1 cellular context compared by ENCODE assay signal in the genomic region with DNA sequence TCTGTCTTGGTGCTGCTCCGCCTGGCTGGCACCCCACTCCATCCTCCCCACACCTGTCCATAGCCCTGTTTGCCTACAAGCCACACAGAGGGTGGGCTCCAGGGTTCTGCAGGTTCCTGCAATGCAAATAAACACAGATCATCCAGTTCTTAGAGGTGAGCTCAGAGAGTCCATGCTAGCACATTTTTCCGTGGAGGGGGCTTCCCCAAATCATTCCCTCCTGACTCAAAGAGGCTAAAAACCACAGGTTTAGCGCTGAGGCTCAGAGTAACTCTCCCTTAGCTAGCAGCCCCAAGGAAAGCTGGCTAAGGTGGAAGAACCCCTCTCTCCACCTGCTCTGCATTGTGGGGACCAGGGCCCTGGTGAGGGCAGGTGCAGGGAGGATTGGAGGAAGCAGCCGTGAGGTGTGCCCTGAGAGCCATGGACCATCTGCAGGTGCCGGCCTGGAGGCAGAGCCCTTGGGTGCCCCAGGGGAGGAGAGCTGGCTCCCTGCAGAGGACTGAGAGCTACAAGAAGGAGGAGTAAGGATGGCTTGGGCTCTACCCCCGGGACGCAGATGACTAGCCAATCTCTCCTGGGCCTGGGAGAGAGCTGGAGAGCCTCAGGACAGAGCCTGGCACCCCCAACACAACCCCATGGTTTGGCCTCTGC.
TF ChIP-seq lines count a peak whose summit lies in the region.

No MANE protein-coding gene starts in this region.

TF ChIP-seq in H1, 55 proteins besides CTCF, POLR2A, EP300 and RAD21:
- no peak for TF ChIP-seq TAF1 (IDR thresholded peaks at IDR 0.05; ENCODE audit: low read depth, low read length)
TF ChIP-seq in H1: peak in this region for 0.
